In the genomic region with DNA sequence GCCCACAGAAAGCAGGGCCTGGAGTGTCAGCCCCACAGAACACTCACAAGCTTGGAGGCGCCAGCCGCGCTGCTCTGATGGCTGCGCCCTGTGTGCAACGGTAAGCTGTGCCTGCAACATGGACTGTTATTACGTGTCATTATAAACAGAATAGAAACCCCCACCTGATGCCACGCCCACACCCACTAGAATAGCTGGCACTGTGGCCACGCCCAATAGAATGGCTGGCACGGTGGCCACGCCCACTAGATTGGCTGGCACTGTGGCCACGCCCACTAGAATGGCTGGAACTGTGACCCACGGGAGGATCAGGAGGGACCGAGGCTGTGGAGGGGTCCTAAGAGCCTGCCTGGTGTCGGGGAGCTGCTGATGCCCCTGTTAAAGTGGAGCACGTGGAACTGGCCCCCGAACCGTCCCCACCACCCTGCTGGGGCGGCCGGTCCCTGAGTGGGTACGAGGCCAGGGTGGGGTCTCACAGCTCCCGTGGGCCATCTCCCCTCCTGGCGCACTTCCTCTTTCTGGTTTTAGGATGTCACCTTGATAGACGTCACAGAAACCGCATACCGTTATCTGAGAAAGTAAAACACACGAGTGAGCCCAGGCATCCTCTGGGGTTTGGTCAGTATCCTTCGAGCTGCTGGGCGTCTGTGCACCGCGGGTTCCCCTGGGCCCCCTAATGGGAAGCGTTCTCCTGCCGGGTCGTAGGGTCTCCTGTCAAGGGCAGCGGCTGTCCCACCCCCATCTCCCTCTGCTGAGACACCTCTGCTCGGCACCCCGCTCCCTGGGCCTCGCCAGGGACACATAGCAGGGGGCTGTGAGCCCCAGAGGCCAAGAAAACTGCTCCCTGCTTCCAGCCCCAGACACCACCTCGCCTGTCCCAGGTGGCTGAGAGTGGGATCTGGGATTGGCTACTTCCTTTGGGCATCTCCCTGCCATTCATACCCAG, we compare ENCODE assay signal across 3 cellular contexts.
TF ChIP-seq lines count a peak whose summit lies in the region.

No MANE protein-coding gene starts in this region.

TF ChIP-seq in SK-N-SH, 30 proteins besides CTCF, POLR2A, EP300 and RAD21 (continues in another document):
- TF ChIP-seq FOXJ3 (CRISPR knock-in tag; IDR thresholded peaks at IDR 0.05) = no peak
- no peak for TF ChIP-seq JUND (IDR thresholded peaks at IDR 0.05)
- TF ChIP-seq NRF1 (IDR thresholded peaks at IDR 0.05; ENCODE audit: low read depth, low read length) = no peak
- TF ChIP-seq, protein P1, sequence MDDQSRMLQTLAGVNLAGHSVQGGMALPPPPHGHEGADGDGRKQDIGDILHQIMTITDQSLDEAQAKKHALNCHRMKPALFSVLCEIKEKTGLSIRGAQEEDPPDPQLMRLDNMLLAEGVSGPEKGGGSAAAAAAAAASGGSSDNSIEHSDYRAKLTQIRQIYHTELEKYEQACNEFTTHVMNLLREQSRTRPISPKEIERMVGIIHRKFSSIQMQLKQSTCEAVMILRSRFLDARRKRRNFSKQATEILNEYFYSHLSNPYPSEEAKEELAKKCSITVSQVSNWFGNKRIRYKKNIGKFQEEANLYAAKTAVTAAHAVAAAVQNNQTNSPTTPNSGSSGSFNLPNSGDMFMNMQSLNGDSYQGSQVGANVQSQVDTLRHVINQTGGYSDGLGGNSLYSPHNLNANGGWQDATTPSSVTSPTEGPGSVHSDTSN (IDR thresholded peaks at IDR 0.05) = no peak
- TF ChIP-seq, protein P2, sequence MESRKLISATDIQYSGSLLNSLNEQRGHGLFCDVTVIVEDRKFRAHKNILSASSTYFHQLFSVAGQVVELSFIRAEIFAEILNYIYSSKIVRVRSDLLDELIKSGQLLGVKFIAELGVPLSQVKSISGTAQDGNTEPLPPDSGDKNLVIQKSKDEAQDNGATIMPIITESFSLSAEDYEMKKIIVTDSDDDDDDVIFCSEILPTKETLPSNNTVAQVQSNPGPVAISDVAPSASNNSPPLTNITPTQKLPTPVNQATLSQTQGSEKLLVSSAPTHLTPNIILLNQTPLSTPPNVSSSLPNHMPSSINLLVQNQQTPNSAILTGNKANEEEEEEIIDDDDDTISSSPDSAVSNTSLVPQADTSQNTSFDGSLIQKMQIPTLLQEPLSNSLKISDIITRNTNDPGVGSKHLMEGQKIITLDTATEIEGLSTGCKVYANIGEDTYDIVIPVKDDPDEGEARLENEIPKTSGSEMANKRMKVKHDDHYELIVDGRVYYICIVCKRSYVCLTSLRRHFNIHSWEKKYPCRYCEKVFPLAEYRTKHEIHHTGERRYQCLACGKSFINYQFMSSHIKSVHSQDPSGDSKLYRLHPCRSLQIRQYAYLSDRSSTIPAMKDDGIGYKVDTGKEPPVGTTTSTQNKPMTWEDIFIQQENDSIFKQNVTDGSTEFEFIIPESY (IDR thresholded peaks at IDR 0.05; ENCODE audit: borderline replicate concordance, low read depth) = no peak
- TF ChIP-seq, protein P3, sequence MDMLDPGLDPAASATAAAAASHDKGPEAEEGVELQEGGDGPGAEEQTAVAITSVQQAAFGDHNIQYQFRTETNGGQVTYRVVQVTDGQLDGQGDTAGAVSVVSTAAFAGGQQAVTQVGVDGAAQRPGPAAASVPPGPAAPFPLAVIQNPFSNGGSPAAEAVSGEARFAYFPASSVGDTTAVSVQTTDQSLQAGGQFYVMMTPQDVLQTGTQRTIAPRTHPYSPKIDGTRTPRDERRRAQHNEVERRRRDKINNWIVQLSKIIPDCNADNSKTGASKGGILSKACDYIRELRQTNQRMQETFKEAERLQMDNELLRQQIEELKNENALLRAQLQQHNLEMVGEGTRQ (IDR thresholded peaks at IDR 0.05; ENCODE audit: borderline replicate concordance, low read depth, low read length) = no peak
- TF ChIP-seq, protein P4, sequence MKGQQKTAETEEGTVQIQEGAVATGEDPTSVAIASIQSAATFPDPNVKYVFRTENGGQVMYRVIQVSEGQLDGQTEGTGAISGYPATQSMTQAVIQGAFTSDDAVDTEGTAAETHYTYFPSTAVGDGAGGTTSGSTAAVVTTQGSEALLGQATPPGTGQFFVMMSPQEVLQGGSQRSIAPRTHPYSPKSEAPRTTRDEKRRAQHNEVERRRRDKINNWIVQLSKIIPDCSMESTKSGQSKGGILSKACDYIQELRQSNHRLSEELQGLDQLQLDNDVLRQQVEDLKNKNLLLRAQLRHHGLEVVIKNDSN (IDR thresholded peaks at IDR 0.05; ENCODE audit: borderline replicate concordance, low read depth) = no peak
- no peak for TF ChIP-seq MEF2A (IDR thresholded peaks at IDR 0.05; ENCODE audit: borderline replicate concordance, low read depth)
- TF ChIP-seq TAF1 (IDR thresholded peaks at IDR 0.05; ENCODE audit: borderline replicate concordance, low read depth, low read length) = no peak

TF ChIP-seq in SK-N-SH treated with all-trans-retinoic acid at 6 μM for 48 hours, 23 proteins besides CTCF, POLR2A, EP300 and RAD21:
- TF ChIP-seq GLIS3 (CRISPR knock-in tag; IDR thresholded peaks at IDR 0.05) (no peak), ZNF8 (CRISPR knock-in tag; IDR thresholded peaks at IDR 0.05) (no peak), ZNF70 (CRISPR knock-in tag; IDR thresholded peaks at IDR 0.05) (no peak), ARNTL (CRISPR knock-in tag; IDR thresholded peaks at IDR 0.05; ENCODE audit: borderline replicate concordance, low read depth) (no peak), PPARA (CRISPR knock-in tag; IDR thresholded peaks at IDR 0.05; ENCODE audit: borderline replicate concordance) (no peak)

TF ChIP-seq in GM12878, 131 proteins besides CTCF, POLR2A, EP300 and RAD21 (continues in another document):
- no peak for TF ChIP-seq NFXL1 (IDR thresholded peaks at IDR 0.05; ENCODE audit: borderline replicate concordance)
- no peak for TF ChIP-seq GABPA (IDR thresholded peaks at IDR 0.05; ENCODE audit: low read depth)
- TF ChIP-seq MEF2A (IDR thresholded peaks at IDR 0.05; ENCODE audit: insufficient read depth, low read depth, low read length) = no peak
- no peak for TF ChIP-seq SMAD5 (IDR thresholded peaks at IDR 0.05; ENCODE audit: low read depth)
- no peak; the same call in 1 of the 2 replicates for TF ChIP-seq MTA3 (IDR thresholded peaks at IDR 0.05; ENCODE audit: borderline replicate concordance, low read length)
- TF ChIP-seq, protein P5, sequence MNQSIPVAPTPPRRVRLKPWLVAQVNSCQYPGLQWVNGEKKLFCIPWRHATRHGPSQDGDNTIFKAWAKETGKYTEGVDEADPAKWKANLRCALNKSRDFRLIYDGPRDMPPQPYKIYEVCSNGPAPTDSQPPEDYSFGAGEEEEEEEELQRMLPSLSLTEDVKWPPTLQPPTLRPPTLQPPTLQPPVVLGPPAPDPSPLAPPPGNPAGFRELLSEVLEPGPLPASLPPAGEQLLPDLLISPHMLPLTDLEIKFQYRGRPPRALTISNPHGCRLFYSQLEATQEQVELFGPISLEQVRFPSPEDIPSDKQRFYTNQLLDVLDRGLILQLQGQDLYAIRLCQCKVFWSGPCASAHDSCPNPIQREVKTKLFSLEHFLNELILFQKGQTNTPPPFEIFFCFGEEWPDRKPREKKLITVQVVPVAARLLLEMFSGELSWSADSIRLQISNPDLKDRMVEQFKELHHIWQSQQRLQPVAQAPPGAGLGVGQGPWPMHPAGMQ (IDR thresholded peaks at IDR 0.05; ENCODE audit: borderline replicate concordance) = no peak
- peak; percentile 97 for TF ChIP-seq SMARCA5 (IDR thresholded peaks at IDR 0.05)
- TF ChIP-seq LARP7 (IDR thresholded peaks at IDR 0.05) = peak; percentile 54
- peak; percentile 87; the same call in 1 of the 2 replicates for TF ChIP-seq CHD2 (IDR thresholded peaks at IDR 0.05; ENCODE audit: borderline replicate concordance, low read depth, low read length)
- peak; percentile 87 for TF ChIP-seq CREB1 (IDR thresholded peaks at IDR 0.05; ENCODE audit: low read depth)
- TF ChIP-seq FOXM1 (IDR thresholded peaks at IDR 0.05; ENCODE audit: low read depth, low read length) = peak; percentile 45; the same call in 1 of the 2 replicates
- TF ChIP-seq, protein P6, sequence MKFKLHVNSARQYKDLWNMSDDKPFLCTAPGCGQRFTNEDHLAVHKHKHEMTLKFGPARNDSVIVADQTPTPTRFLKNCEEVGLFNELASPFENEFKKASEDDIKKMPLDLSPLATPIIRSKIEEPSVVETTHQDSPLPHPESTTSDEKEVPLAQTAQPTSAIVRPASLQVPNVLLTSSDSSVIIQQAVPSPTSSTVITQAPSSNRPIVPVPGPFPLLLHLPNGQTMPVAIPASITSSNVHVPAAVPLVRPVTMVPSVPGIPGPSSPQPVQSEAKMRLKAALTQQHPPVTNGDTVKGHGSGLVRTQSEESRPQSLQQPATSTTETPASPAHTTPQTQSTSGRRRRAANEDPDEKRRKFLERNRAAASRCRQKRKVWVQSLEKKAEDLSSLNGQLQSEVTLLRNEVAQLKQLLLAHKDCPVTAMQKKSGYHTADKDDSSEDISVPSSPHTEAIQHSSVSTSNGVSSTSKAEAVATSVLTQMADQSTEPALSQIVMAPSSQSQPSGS (IDR thresholded peaks at IDR 0.05; ENCODE audit: low read length) = no peak
- TF ChIP-seq NR2F1 (conservative IDR thresholded peaks at IDR 0.05) = peak; percentile 94
- TF ChIP-seq, protein P7, sequence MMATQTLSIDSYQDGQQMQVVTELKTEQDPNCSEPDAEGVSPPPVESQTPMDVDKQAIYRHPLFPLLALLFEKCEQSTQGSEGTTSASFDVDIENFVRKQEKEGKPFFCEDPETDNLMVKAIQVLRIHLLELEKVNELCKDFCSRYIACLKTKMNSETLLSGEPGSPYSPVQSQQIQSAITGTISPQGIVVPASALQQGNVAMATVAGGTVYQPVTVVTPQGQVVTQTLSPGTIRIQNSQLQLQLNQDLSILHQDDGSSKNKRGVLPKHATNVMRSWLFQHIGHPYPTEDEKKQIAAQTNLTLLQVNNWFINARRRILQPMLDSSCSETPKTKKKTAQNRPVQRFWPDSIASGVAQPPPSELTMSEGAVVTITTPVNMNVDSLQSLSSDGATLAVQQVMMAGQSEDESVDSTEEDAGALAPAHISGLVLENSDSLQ (IDR thresholded peaks at IDR 0.05) = peak; percentile 70
- no peak for TF ChIP-seq BRCA1 (IDR thresholded peaks at IDR 0.05; ENCODE audit: low read depth, low read length)
- TF ChIP-seq RUNX3 (IDR thresholded peaks at IDR 0.05; ENCODE audit: low read length) = peak; percentile 93
- TF ChIP-seq POLR2AphosphoS2 (IDR thresholded peaks at IDR 0.05; ENCODE audit: low read depth, low read length) = no peak
- peak; percentile 64; the same call in 1 of the 3 replicates for TF ChIP-seq POU2F2 (IDR thresholded peaks at IDR 0.05; ENCODE audit: borderline replicate concordance, low read depth, low read length)
- TF ChIP-seq, protein P8, sequence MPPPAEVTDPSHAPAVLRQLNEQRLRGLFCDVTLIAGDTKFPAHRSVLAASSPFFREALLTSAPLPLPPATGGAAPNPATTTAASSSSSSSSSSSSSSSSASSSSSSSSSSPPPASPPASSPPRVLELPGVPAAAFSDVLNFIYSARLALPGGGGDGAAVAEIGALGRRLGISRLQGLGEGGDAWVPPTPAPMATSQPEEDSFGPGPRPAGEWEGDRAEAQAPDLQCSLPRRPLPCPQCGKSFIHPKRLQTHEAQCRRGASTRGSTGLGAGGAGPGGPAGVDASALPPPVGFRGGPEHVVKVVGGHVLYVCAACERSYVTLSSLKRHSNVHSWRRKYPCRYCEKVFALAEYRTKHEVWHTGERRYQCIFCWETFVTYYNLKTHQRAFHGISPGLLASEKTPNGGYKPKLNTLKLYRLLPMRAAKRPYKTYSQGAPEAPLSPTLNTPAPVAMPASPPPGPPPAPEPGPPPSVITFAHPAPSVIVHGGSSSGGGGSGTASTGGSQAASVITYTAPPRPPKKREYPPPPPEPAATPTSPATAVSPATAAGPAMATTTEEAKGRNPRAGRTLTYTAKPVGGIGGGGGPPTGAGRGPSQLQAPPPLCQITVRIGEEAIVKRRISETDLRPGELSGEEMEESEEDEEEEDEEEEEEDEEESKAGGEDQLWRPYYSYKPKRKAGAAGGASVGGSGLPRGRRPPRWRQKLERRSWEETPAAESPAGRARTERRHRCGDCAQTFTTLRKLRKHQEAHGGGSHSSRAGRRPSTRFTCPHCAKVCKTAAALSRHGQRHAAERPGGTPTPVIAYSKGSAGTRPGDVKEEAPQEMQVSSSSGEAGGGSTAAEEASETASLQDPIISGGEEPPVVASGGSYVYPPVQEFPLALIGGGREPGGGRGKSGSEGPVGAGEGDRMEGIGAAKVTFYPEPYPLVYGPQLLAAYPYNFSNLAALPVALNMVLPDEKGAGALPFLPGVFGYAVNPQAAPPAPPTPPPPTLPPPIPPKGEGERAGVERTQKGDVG (CRISPR knock-in tag; IDR thresholded peaks at IDR 0.05) = no peak
- TF ChIP-seq, protein P9, sequence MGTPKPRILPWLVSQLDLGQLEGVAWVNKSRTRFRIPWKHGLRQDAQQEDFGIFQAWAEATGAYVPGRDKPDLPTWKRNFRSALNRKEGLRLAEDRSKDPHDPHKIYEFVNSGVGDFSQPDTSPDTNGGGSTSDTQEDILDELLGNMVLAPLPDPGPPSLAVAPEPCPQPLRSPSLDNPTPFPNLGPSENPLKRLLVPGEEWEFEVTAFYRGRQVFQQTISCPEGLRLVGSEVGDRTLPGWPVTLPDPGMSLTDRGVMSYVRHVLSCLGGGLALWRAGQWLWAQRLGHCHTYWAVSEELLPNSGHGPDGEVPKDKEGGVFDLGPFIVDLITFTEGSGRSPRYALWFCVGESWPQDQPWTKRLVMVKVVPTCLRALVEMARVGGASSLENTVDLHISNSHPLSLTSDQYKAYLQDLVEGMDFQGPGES (IDR thresholded peaks at IDR 0.05) = no peak
- TF ChIP-seq STAT1 (conservative IDR thresholded peaks at IDR 0.05) = no peak
- TF ChIP-seq POLR2AphosphoS5 (IDR thresholded peaks at IDR 0.05; ENCODE audit: low read length) = peak; percentile 68
- no peak for TF ChIP-seq HDGF (IDR thresholded peaks at IDR 0.05)
- TF ChIP-seq, protein P4 (IDR thresholded peaks at IDR 0.05; ENCODE audit: borderline replicate concordance, extremely low read length, insufficient read depth, low read depth, low read length) = no peak
- no peak for TF ChIP-seq SREBF1 (IDR thresholded peaks at IDR 0.05; ENCODE audit: low read length)
- TF ChIP-seq SUPT20H (IDR thresholded peaks at IDR 0.05; ENCODE audit: borderline replicate concordance, control insufficient read depth, low read depth, low read length) = no peak
- peak; percentile 100 for TF ChIP-seq DPF2 (IDR thresholded peaks at IDR 0.05)
- no peak for TF ChIP-seq YBX1 (IDR thresholded peaks at IDR 0.05)
